Comparison of ENCODE assay signal across 17 cellular contexts in the genomic region with DNA sequence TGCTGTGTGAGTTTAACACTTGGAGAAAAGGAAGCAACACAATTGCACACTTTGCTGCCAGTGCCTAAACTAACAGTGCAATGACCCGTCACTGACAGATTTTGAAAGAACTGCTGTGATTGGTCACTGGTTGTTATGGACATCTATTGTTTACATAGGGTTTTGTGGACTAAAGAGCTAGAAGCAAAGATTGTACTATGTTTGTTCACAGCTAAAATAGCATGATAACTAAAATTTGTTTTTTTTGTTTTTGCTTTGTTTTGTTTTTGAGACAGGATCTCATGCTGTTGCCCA.
A peak's percentile ranks its signal among the peaks of the same experiment; 100 is the strongest.
DNase-seq lines count a peak whose midpoint lies in the region; ATAC-seq, FAIRE-seq and TF ChIP-seq lines count a peak whose summit lies in the region.
"Had no signal": no experiment of that assay in that cellular context is flagged by ENCODE, and none has a peak within 500 bp of the region (broad histone marks: within the 10 kb centered on the region; RNA-seq: fewer than 3 reads in every experiment).

No MANE protein-coding gene starts in this region.

- no peaks in the 10 kb centered on the region for H3K9me3 ChIP-seq in endothelial cell of umbilical vein (replicated peaks; ENCODE audit: control insufficient read depth, insufficient read depth, low read length)

- dilution Hi-C loops in endothelial cell of umbilical vein (cut with MboI; ENCODE audit: extremely low pct_ligation_motif_present, low sequenced_read_pairs) = no loop called here

- intact Hi-C loops in endothelial cell of umbilical vein (cut with micrococcal nuclease) = no loop called here

- BruUV-seq in endothelial cell of umbilical vein (replicated peaks; lab: Mats Ljungman, UMichigan) = no TSS peak

- no peak overlapping the region for H3K4me3 ChIP-seq in endothelial cell of umbilical vein (replicated peaks in 1 of 3; ENCODE audit: insufficient read depth in 1 of 3, low read depth in 1 of 3, low read length in 3 of 3)
- H3K4me3 ChIP-seq: tibial nerve had no signal

- no peaks in the 10 kb centered on the region for H3K79me2 ChIP-seq in endothelial cell of umbilical vein (ENCODE audit: control insufficient read depth, insufficient read depth, low read length)

- no peak for TF ChIP-seq CTCF in RWPE1 (conservative IDR thresholded peaks at IDR 0.05; ENCODE audit: low read depth)
- TF ChIP-seq CTCF in endothelial cell of umbilical vein (IDR thresholded peaks at IDR 0.05; ENCODE audit: extremely low read depth in 1 of 2, insufficient read depth in 1 of 2, low read depth in 1 of 2, low read length in 2 of 2) = no peak

- peak; percentile 36 for DNase-seq in AG08396 (ENCODE audit: low spot score)
- peak; percentile 26 for DNase-seq in RWPE1 (ENCODE audit: low spot score)
- DNase-seq in endothelial cell of umbilical vein (ENCODE audit: low read depth, low spot score) = peak; percentile 45
- DNase-seq in midbrain (lab: John Stamatoyannopoulos, UW) = peak; percentile 45
- DNase-seq in NCI-H2107 (lab: John Stamatoyannopoulos, UW) = no peak
- DNase-seq in cerebellar cortex (ENCODE audit: low spot score) = no peak
- DNase-seq: activated CD4-positive, alpha-beta T cell treated with anti-CD3 and anti-CD28 coated beads, Interleukin-2, amount 50 U/mL, for 1 hour; activated CD8-positive, alpha-beta memory T cell treated with anti-CD3 and anti-CD28 coated beads, Interleukin-2, amount 50 U/mL, for 48 hours; CD8-positive, alpha-beta memory T cell; GOT3; NCI-H187; NCI-H446 treated with DMSO at 0.1 percent for 48 hours had no signal

- no peak for ATAC-seq in HG03095 (IDR thresholded peaks at IDR 0.05; ENCODE audit: unreplicated experiment)
- ATAC-seq in HG03439 (IDR thresholded peaks at IDR 0.05; ENCODE audit: unreplicated experiment) = no peak
- ATAC-seq: natural killer cell treated with Interleukin-12 subunit alpha and Interleukin-12 subunit beta and Interleukin-15 and Interleukin-18, amount 100 ng/mL, for 72 hours had no signal

- no peak overlapping the region for H3K9ac ChIP-seq in endothelial cell of umbilical vein (replicated peaks; ENCODE audit: extremely low read depth, insufficient read depth, low read length)

- no peak overlapping the region for H3K4me2 ChIP-seq in endothelial cell of umbilical vein (ENCODE audit: insufficient read depth, low read length)

- no peaks in the 10 kb centered on the region for H3K36me3 ChIP-seq in endothelial cell of umbilical vein (ENCODE audit: control insufficient read depth in 2 of 2, extremely low read depth in 1 of 2, insufficient read depth in 2 of 2, low read length in 2 of 2)
- H3K36me3 ChIP-seq: tibial nerve had no signal

- H3K27me3 ChIP-seq in endothelial cell of umbilical vein (ENCODE audit: control insufficient read depth in 2 of 2, insufficient read depth in 2 of 2, low read length in 2 of 2) = peaks cover 36 to 53% of the 10 kb centered on the region in 2 experiments

- FAIRE-seq in endothelial cell of umbilical vein (lab: Jason Lieb, UNC) = peak; percentile 76
- FAIRE-seq: astrocyte had no signal

- CTCF ChIA-PET in RWPE1 (lab: Yijun Ruan, JAX) (no interaction called here), endothelial cell of umbilical vein (lab: Charles Lee) (interaction anchor here (3.2 kb wide), 1 partner anchor 222 kb away, joined by 11 read pairs; no protein-coding TSS in a partner anchor)

- H3K9me1 ChIP-seq in endothelial cell of umbilical vein (replicated peaks; ENCODE audit: control insufficient read depth, extremely low read depth, insufficient read depth, low read length) = no peaks in the 10 kb centered on the region

- no peaks in the 10 kb centered on the region for H4K20me1 ChIP-seq in endothelial cell of umbilical vein (replicated peaks; ENCODE audit: control insufficient read depth, extremely low read depth, insufficient read depth, low read length)

- H2AFZ ChIP-seq in endothelial cell of umbilical vein (ENCODE audit: low read depth, low read length) = no peak overlapping the region

- no peak overlapping the region for H3K27ac ChIP-seq in RWPE1
- no peak overlapping the region for H3K27ac ChIP-seq in endothelial cell of umbilical vein (ENCODE audit: insufficient read depth, low read depth, low read length)

- no peak for TF ChIP-seq POLR2A in endothelial cell of umbilical vein (IDR thresholded peaks at IDR 0.05; ENCODE audit: low read depth, low read length)

- POLR2A ChIA-PET in RWPE1 (lab: Yijun Ruan, JAX; ENCODE audit: low non-redundant PET) = no interaction called here
- POLR2A ChIA-PET in endothelial cell of umbilical vein (lab: Charles Lee) = no interaction called here

- peaks cover 2% of the 10 kb centered on the region for H3K4me1 ChIP-seq in endothelial cell of umbilical vein (ENCODE audit: control insufficient read depth, extremely low read depth, insufficient read depth, low read length)

TF ChIP-seq in endothelial cell of umbilical vein, 7 proteins besides CTCF, POLR2A, EP300 and RAD21:
- TF ChIP-seq POLR2AphosphoS5 (IDR thresholded peaks at IDR 0.05; ENCODE audit: insufficient read depth, low read depth, low read length) (no peak), GATA2 (IDR thresholded peaks at IDR 0.05; ENCODE audit: insufficient read depth, insufficient read length, low read depth, low read length) (no peak), FOS (IDR thresholded peaks at IDR 0.05; ENCODE audit: borderline replicate concordance, insufficient read depth, low read length) (no peak), MYC (IDR thresholded peaks at IDR 0.05; ENCODE audit: low read depth, low read length) (no peak), EZH2 (IDR thresholded peaks at IDR 0.05; ENCODE audit: borderline replicate concordance, low read depth, low read length, severe bottlenecking) (no peak), JUN (IDR thresholded peaks at IDR 0.05; ENCODE audit: borderline replicate concordance, insufficient read depth, insufficient read length, low read depth) (no peak)
- TF ChIP-seq, protein P1, sequence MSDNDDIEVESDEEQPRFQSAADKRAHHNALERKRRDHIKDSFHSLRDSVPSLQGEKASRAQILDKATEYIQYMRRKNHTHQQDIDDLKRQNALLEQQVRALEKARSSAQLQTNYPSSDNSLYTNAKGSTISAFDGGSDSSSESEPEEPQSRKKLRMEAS (IDR thresholded peaks at IDR 0.05; ENCODE audit: insufficient read depth, insufficient read length) = no peak

Comparison
In these comparisons a context has a peak if more than half of its experiments do, and no peak if none do; other contexts are left out.
1. DNase-seq: peak in AG08396 (single experiment), RWPE1 (single experiment), endothelial cell of umbilical vein (single experiment) and midbrain (single experiment); none in NCI-H2107 (single experiment) and cerebellar cortex (single experiment).